Comparison of ENCODE assay signal across 8 cellular contexts in genomic region chr17:35588196-35588920, GRCh38. TPM values are rescaled to one million over a fixed set of nuclear protein-coding genes. Genes with fewer than 3 reads are reported as not detected.
DNase-seq lines count a peak whose midpoint lies in the region; ATAC-seq and TF ChIP-seq lines count a peak whose summit lies in the region.

No MANE protein-coding gene starts in this region.

- peak overlapping the region; percentile 92 for H3K4me2 ChIP-seq in OCI-LY3 (ENCODE audit: low read length)

- DNase-seq in GM12865 (ENCODE audit: low read depth) (peak; percentile 40), neural crest cell (ENCODE audit: low read depth, low spot score) (no peak), NCI-H510A (lab: John Stamatoyannopoulos, UW) (no peak), GM10266 (ENCODE audit: extremely low spot score) (no peak), GM19240 (ENCODE audit: insufficient read length, low spot score) (no peak)

- H3K9ac ChIP-seq in OCI-LY3 (ENCODE audit: low read length), result peak overlapping the region; percentile 90

- peak overlapping the region; percentile 98 for H3K4me3 Mint-ChIP-seq in neural crest cell

- H3K4me3 ChIP-seq in GM12865 (ENCODE audit: low read depth, low read length) (peak overlapping the region; percentile 85), OCI-LY3 (ENCODE audit: low read length) (peak overlapping the region; percentile 96), ectodermal cell (ENCODE audit: insufficient read depth, low read depth, low read length) (peak overlapping the region; percentile 96)

- no peaks in the 10 kb centered on the region for H3K9me3 ChIP-seq in OCI-LY3 (ENCODE audit: insufficient read depth, low read length)
- no peaks in the 10 kb centered on the region for H3K9me3 ChIP-seq in ectodermal cell (ENCODE audit: control insufficient read depth, low read length)

- peaks cover 26% of the 10 kb centered on the region for H3K27me3 Mint-ChIP-seq in neural crest cell (ENCODE audit: low read depth)

- H3K27ac ChIP-seq in OCI-LY3 (ENCODE audit: low read length), result no peak overlapping the region
- no peak overlapping the region for H3K27ac ChIP-seq in ectodermal cell (ENCODE audit: insufficient read depth, low read depth, low read length, poor library complexity, severe bottlenecking)

- no peaks in the 10 kb centered on the region for H3K36me3 Mint-ChIP-seq in neural crest cell (ENCODE audit: low read depth)

- H3K27ac Mint-ChIP-seq in neural crest cell (ENCODE audit: unreplicated experiment), result no peak overlapping the region

- no peaks in the 10 kb centered on the region for H3K9me3 Mint-ChIP-seq in neural crest cell

- no peak for ATAC-seq in HG02884 (IDR thresholded peaks at IDR 0.05; ENCODE audit: unreplicated experiment)

- peaks cover 47% of the 10 kb centered on the region for H3K79me2 ChIP-seq in OCI-LY3 (ENCODE audit: low read length)

- no peak for TF ChIP-seq CTCF in GM12865 (IDR thresholded peaks at IDR 0.05; ENCODE audit: insufficient read depth, low read depth, low read length, missing control alignments)
- TF ChIP-seq CTCF in OCI-LY3 (IDR thresholded peaks at IDR 0.05; ENCODE audit: low read depth, low read length), result no peak
- no peak for TF ChIP-seq CTCF in neural crest cell (conservative IDR thresholded peaks at IDR 0.05)
- TF ChIP-seq CTCF in GM10266 (IDR thresholded peaks at IDR 0.05; ENCODE audit: control insufficient read depth, insufficient read depth, low read depth, missing control alignments), result no peak

- H4K20me1 ChIP-seq in OCI-LY3 (ENCODE audit: insufficient read depth, low read length), result no peaks in the 10 kb centered on the region

- 63 to 64% methylated on average over 10 to 12 of the region's 12 CpGs for WGBS in ectodermal cell, 2 experiments

- H3K4me1 ChIP-seq in OCI-LY3 (ENCODE audit: low read length) (peaks cover 23% of the 10 kb centered on the region), ectodermal cell (ENCODE audit: control insufficient read depth, insufficient read depth, low read length) (no peaks in the 10 kb centered on the region)

- H3K36me3 ChIP-seq in OCI-LY3 (replicated peaks; ENCODE audit: low read depth, low read length) (no peaks in the 10 kb centered on the region), ectodermal cell (ENCODE audit: control insufficient read depth, insufficient read depth, low read length) (no peaks in the 10 kb centered on the region)

- H3K4me1 Mint-ChIP-seq in neural crest cell, result peaks cover 32% of the 10 kb centered on the region

- no peak overlapping the region for H2AFZ ChIP-seq in OCI-LY3 (ENCODE audit: low read depth, low read length)

- H3K27me3 ChIP-seq in OCI-LY3 (ENCODE audit: low read depth, low read length) (no peaks in the 10 kb centered on the region), ectodermal cell (ENCODE audit: control insufficient read depth, insufficient read depth, low read length, poor library complexity, severe bottlenecking) (peaks cover 4% of the 10 kb centered on the region)

RNA-seq across cellular contexts. Expression of gene AP2B1, which starts 1.2 kb away (rescaled TPM):
- polyA plus RNA-seq in ectodermal cell (2013, experiment 1 of 4), result 199 TPM
- polyA plus RNA-seq in ectodermal cell (2013, experiment 2 of 4), result 208 TPM
- 144 TPM for polyA plus RNA-seq in ectodermal cell (2013, experiment 3 of 4)
- 157 TPM for polyA plus RNA-seq in ectodermal cell (2013, experiment 4 of 4)
- total RNA-seq in neural crest cell, result 216 and 228 TPM in 2 replicates

RNA-seq across cellular contexts. Expression of gene PEX12, which starts 10.0 kb away (rescaled TPM):
- 6.3 TPM for polyA plus RNA-seq in ectodermal cell (2013, experiment 1 of 4)
- 6.8 TPM for polyA plus RNA-seq in ectodermal cell (2013, experiment 2 of 4)
- polyA plus RNA-seq in ectodermal cell (2013, experiment 3 of 4), result 7.0 TPM
- 7.1 TPM for polyA plus RNA-seq in ectodermal cell (2013, experiment 4 of 4)
- 4.2 and 5.1 TPM in 2 replicates for total RNA-seq in neural crest cell

RNA-seq across cellular contexts. Expression of gene SLFN14, which starts 27.7 kb away (rescaled TPM):
- polyA plus RNA-seq in ectodermal cell (2013, experiment 1 of 4), result not detected
- polyA plus RNA-seq in ectodermal cell (2013, experiment 2 of 4), result not detected
- polyA plus RNA-seq in ectodermal cell (2013, experiment 3 of 4), result not detected
- polyA plus RNA-seq in ectodermal cell (2013, experiment 4 of 4), result not detected
- total RNA-seq in neural crest cell, result not detected in 2 replicates

RNA-seq across cellular contexts. Expression of gene SLFN12L, which starts 50.9 kb away (rescaled TPM):
- polyA plus RNA-seq in ectodermal cell (2013, experiment 1 of 4), result not detected
- not detected for polyA plus RNA-seq in ectodermal cell (2013, experiment 2 of 4)
- polyA plus RNA-seq in ectodermal cell (2013, experiment 3 of 4), result not detected
- not detected for polyA plus RNA-seq in ectodermal cell (2013, experiment 4 of 4)
- not detected in 2 replicates for total RNA-seq in neural crest cell
